ENCODE assay signal across 10 cellular contexts in the genomic region with DNA sequence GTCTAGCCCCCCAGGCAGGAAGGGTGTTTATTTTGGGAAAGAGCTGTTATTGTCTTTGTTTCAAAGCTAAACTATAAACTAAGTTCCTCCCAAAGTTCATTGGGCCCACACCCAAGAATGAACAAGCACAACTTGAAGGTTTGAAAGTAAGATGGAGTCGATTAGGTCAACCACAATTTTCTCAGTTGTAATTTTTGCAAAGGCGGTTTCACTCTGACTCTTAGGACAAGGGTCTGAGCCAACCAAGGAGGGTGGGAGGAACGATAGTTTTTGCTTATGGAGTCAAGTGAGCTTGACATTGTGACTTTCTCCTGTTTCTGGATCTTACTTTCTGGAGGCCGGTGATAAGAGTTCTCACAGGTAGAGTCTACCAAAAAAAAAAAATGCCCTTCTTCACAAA. TPM values are rescaled to one million over a fixed set of nuclear protein-coding genes. Genes with fewer than 3 reads are reported as not detected.
DNase-seq lines count a peak whose midpoint lies in the region; ATAC-seq and TF ChIP-seq lines count a peak whose summit lies in the region.
"Had no signal": no experiment of that assay in that cellular context is flagged by ENCODE, and none has a peak within 500 bp of the region (broad histone marks: within the 10 kb centered on the region; RNA-seq: fewer than 3 reads in every experiment).

No MANE protein-coding gene starts in this region.

- ATAC-seq in GM18508 (IDR thresholded peaks at IDR 0.05; ENCODE audit: insufficient read depth, unreplicated experiment), result peak; percentile 81
- peak; percentile 95 for ATAC-seq in GM19455 (IDR thresholded peaks at IDR 0.05; ENCODE audit: unreplicated experiment)
- ATAC-seq in HG03039 (IDR thresholded peaks at IDR 0.05; ENCODE audit: unreplicated experiment), result peak; percentile 92
- ATAC-seq: left cardiac atrium had no signal

- intact Hi-C loops in testis (cut with DNase I; ENCODE audit: low total_unique reads) (no loop called here), uterus (cut with DNase I; ENCODE audit: low total_unique reads) (no loop called here)

- H3K27ac ChIP-seq in testis, result no peak overlapping the region
- H3K27ac ChIP-seq in caudate nucleus (ENCODE audit: low read depth, low read length), result no peak overlapping the region
- no peak overlapping the region for H3K27ac ChIP-seq in uterus

- H3K36me3 ChIP-seq in testis (ENCODE audit: low read depth, missing control alignments) (no peaks in the 10 kb centered on the region), uterus (no peaks in the 10 kb centered on the region)

- H3K4me1 ChIP-seq in testis (no peaks in the 10 kb centered on the region), uterus (no peaks in the 10 kb centered on the region)

- 95 to 96% methylated on average over 4 of the region's 4 CpGs for WGBS in testis, 2 donors

- no peak overlapping the region for H3K4me3 ChIP-seq in testis
- H3K4me3 ChIP-seq in uterus, result no peak overlapping the region

- H3K27me3 ChIP-seq in testis (no peaks in the 10 kb centered on the region), uterus (no peaks in the 10 kb centered on the region)

- peak; percentile 31 to 39 for DNase-seq in activated T-cell treated with anti-CD3 and anti-CD28 coated beads, Interleukin-2, amount 50 U/mL, for 48 hours
- DNase-seq in amygdala (lab: John Stamatoyannopoulos, UW) (no peak), testis (no peak), caudate nucleus (lab: John Stamatoyannopoulos, UW) (no peak), uterus (no peak)
- DNase-seq: DMS 273 treated with DMSO at 0.1 percent for 48 hours, left cardiac atrium had no signal

- H3K9me3 ChIP-seq in testis (no peaks in the 10 kb centered on the region), uterus (no peaks in the 10 kb centered on the region)

- TF ChIP-seq CTCF in testis (IDR thresholded peaks at IDR 0.05), result no peak
- TF ChIP-seq CTCF in uterus (IDR thresholded peaks at IDR 0.05), result no peak

- TF ChIP-seq POLR2A in testis (IDR thresholded peaks at IDR 0.05) (no peak), uterus (IDR thresholded peaks at IDR 0.05) (no peak)

RNA-seq across cellular contexts. Expression of a gene that starts 5.8 kb away (rescaled TPM):
- 10 to 100 TPM; 27.7 to 30.2 TPM for total RNA-seq in testis
- 17.7 TPM for polyA plus RNA-seq in testis (ENCODE audit: insufficient read depth, low read depth, low replicate concordance)
- 10 to 100 TPM; 18.4 to 86.1 (median 33.4) TPM for total RNA-seq in uterus

RNA-seq across cellular contexts. Expression of a gene that starts 24.3 kb away (rescaled TPM):
- total RNA-seq in testis (10 to 100 TPM; 37.6 to 38.5 TPM), uterus (10 to 100 TPM; 13.1 to 52.7 (median 33.3) TPM)
- 39.2 TPM for polyA plus RNA-seq in testis (ENCODE audit: insufficient read depth, low read depth, low replicate concordance)

Comparison
In these comparisons a context has a peak if more than half of its experiments do, and no peak if none do; other contexts are left out.
1. DNase-seq: peak in activated T-cell treated with anti-CD3 and anti-CD28 coated beads, Interleukin-2, amount 50 U/mL, for 48 hours (2 of 2); none in amygdala (0 of 56), testis (single experiment), caudate nucleus (0 of 61) and uterus (0 of 2).
2. Peak in every context shown above with its lines, with median percentiles within 50 percentile points of each other: ATAC-seq.